ENCODE assay signal across 13 cellular contexts in the genomic region with DNA sequence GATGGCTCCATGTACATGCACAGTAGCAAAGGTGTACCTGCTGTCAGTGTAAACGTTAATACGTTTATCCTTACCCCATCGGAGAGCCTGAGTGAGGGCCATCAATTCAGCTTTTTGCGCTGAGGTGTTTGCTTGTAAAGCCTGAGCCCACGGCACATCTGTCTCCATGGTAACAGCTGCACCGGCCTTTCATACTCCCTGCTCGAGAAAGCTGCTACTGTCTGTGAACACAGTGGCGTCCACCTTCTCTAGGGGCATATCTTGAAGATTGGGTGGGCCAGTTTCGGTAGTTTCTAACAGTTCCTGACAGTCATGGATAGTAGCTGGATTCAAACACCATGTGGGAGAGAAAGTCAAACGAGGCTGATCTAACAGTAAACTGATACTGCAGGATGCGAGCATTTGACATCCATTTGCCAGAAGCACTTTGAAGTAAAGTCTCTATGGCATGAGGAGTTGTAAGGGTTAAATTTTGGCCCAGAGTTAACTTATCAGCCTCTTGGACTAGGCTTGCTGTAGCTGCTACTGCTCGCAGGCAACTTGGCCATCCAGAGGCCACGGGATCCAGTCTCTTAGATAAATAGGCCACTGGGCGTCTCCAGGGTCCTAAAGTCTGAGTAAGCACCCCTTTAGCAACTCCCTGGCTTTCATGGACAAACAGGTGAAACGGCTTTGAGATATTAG. TPM values are rescaled to one million over a fixed set of nuclear protein-coding genes. Genes with fewer than 3 reads are reported as not detected.
A peak's percentile ranks its signal among the peaks of the same experiment; 100 is the strongest.
DNase-seq lines count a peak whose midpoint lies in the region; ATAC-seq and TF ChIP-seq lines count a peak whose summit lies in the region.
"Had no signal": no experiment of that assay in that cellular context is flagged by ENCODE, and none has a peak within 500 bp of the region (broad histone marks: within the 10 kb centered on the region; RNA-seq: fewer than 3 reads in every experiment).

No MANE protein-coding gene starts in this region.

- no peak overlapping the region for H3K27ac ChIP-seq in lower lobe of right lung
- H3K27ac ChIP-seq: epithelial cell of prostate had no signal

- H3K9me3 ChIP-seq in BE2C (no peaks in the 10 kb centered on the region), lower lobe of right lung (no peaks in the 10 kb centered on the region)

- DNase-seq in BE2C = peak; percentile 29
- DNase-seq in NCI-H226 = peak; percentile 26
- peak; percentile 45 for DNase-seq in fibroblast of the aortic adventitia (ENCODE audit: low read depth)
- no peak for DNase-seq in lower lobe of right lung
- no peak for DNase-seq in activated T-cell treated with anti-CD3 and anti-CD28 coated beads, Interleukin-2, amount 50 U/mL, for 48 hours
- no peak for DNase-seq in SKM-1 treated with dmso at 0.1 percent for 144 hours (lab: John Stamatoyannopoulos, UW; ENCODE audit: unreplicated experiment)
- DNase-seq in stimulated activated CD4-positive, alpha-beta T cell treated with anti-CD3 and anti-CD28 coated beads, Interleukin-4, amount 100 ng/mL, for 4 hours = no peak
- DNase-seq: activated CD8-positive, alpha-beta T cell treated with anti-CD3 and anti-CD28 coated beads, Interleukin-2, amount 10 ng/mL, durations not matched to agents 7 days and 5 days; NCI-H187 treated with DMSO at 0.1 percent for 48 hours; small intestine; stimulated activated CD8-positive, alpha-beta memory T cell treated with anti-CD3 and anti-CD28 coated beads, Interleukin-4, amount 100 ng/mL, for 48 hours had no signal

- intact Hi-C loops in lower lobe of right lung (cut with DNase I) = no loop called here

- peaks cover 9% of the 10 kb centered on the region for H3K4me1 ChIP-seq in BE2C
- no peaks in the 10 kb centered on the region for H3K4me1 ChIP-seq in lower lobe of right lung

- no peaks in the 10 kb centered on the region for H3K27me3 ChIP-seq in BE2C
- H3K27me3 ChIP-seq in lower lobe of right lung (ENCODE audit: low read depth) = no peaks in the 10 kb centered on the region

- H3K36me3 ChIP-seq in BE2C (no peaks in the 10 kb centered on the region), lower lobe of right lung (no peaks in the 10 kb centered on the region)

- TF ChIP-seq CTCF in BE2C (IDR thresholded peaks at IDR 0.05; ENCODE audit: low read depth, low read length) = no peak
- TF ChIP-seq CTCF in fibroblast of the aortic adventitia (IDR thresholded peaks at IDR 0.05; ENCODE audit: insufficient read depth, low read length) = no peak
- TF ChIP-seq CTCF in lower lobe of right lung (IDR thresholded peaks at IDR 0.05) = no peak

- H3K4me3 ChIP-seq in BE2C (ENCODE audit: low read depth, low read length) = no peak overlapping the region
- H3K4me3 ChIP-seq in fibroblast of the aortic adventitia (ENCODE audit: low read depth, low read length) = no peak overlapping the region
- peak overlapping the region; percentile 3 for H3K4me3 ChIP-seq in lower lobe of right lung

- ATAC-seq in lower lobe of right lung (no peak), GM18870 (IDR thresholded peaks at IDR 0.05; ENCODE audit: unreplicated experiment) (no peak)
- ATAC-seq: activated CD8-positive, alpha-beta T cell treated with anti-CD3 and anti-CD28 coated beads, Interleukin-2, amount 10 ng/mL, durations not matched to agents 7 days and 5 days had no signal

RNA-seq across cellular contexts. Expression of a gene that starts 21.0 kb away (rescaled TPM):
- 119 TPM for polyA plus RNA-seq in BE2C (2012; ENCODE audit: insufficient read depth, insufficient read length, low read depth)
- total RNA-seq in fibroblast of the aortic adventitia (ENCODE audit: low replicate concordance) (82.2 and 86.9 TPM in 2 replicates), lower lobe of right lung (51.7 TPM)

RNA-seq across cellular contexts. Expression of a gene that starts 27.3 kb away (rescaled TPM):
- not detected for polyA plus RNA-seq in BE2C (2012; ENCODE audit: insufficient read depth, insufficient read length, low read depth)
- total RNA-seq in fibroblast of the aortic adventitia (ENCODE audit: low replicate concordance) (0.54 TPM in 1 of 2 replicates, not detected in the other), lower lobe of right lung (not detected)
- total RNA-seq: activated CD8-positive, alpha-beta T cell treated with anti-CD3 and anti-CD28 coated beads, Interleukin-2, amount 10 ng/mL, durations not matched to agents 7 days and 5 days had no signal

Comparison
In these comparisons a context has a peak if more than half of its experiments do, and no peak if none do; other contexts are left out.
1. DNase-seq: peak in BE2C (single experiment), NCI-H226 (single experiment) and fibroblast of the aortic adventitia (single experiment); none in lower lobe of right lung (single experiment), activated T-cell treated with anti-CD3 and anti-CD28 coated beads, Interleukin-2, amount 50 U/mL, for 48 hours (0 of 2), SKM-1 treated with dmso at 0.1 percent for 144 hours (single experiment) and stimulated activated CD4-positive, alpha-beta T cell treated with anti-CD3 and anti-CD28 coated beads, Interleukin-4, amount 100 ng/mL, for 4 hours (0 of 2).